In the genomic region with DNA sequence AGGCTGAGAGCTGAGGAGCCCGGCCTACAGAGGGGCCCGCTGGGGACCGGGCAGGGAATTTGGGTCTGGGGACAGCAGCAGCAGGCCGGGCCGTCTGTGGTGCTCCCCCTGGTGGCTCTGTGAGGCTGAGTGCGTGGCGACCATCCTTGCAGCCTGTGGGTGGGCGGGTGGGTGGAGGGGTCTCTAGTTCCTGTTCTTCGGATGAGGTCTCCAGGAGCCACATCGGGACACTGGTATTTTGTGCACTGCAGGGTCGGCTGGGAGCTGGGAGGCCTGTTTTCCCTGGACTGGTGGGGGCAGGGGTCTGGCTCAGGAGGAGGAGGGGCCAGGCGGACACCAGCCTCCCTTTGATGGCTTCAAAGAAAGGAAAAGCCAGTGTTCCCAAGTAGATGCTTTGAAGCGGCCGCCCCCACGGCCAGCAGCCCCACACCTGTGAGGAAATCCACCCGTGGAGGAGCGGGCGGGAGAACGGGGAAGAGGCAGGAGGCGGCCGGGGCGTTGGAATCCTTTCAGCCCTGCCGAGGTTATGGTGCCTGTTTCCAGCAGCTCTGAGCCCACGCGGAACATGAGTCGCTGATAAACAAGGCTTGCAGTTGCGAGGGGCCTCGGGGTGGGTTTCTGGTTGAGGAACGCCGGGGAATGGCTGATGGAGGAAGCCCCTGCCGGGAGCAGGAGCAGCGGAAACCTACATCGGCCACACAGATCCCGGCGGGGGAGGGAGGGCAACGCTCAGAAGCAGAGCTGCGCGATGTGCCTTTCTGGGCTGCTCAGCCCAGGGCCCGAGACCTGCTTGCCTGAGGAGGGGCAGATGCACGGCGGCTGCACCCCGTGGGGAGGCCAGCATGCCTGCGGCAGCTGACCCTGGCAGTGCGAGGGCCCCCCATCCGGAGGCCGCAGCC, we compare ENCODE assay signal across 8 cellular contexts.
A peak's percentile ranks its signal among the peaks of the same experiment; 100 is the strongest.
DNase-seq lines count a peak whose midpoint lies in the region; ATAC-seq and TF ChIP-seq lines count a peak whose summit lies in the region.

No MANE protein-coding gene starts in this region.

- H3K9me3 ChIP-seq in endodermal cell (ENCODE audit: control insufficient read depth, low read length) (no peaks in the 10 kb centered on the region), PC-9 (ENCODE audit: insufficient read depth, low read depth) (no peaks in the 10 kb centered on the region)

- no peak overlapping the region for H2AFZ ChIP-seq in PC-9

- H3K9ac ChIP-seq in endodermal cell (ENCODE audit: extremely low read depth, low read length, poor library complexity, severe bottlenecking) = no peak overlapping the region

- H3K27me3 ChIP-seq in endodermal cell (ENCODE audit: control insufficient read depth, insufficient read depth, low read length, poor library complexity, severe bottlenecking) (no peaks in the 10 kb centered on the region), PC-9 (ENCODE audit: insufficient read depth, low read depth) (peaks cover 42% of the 10 kb centered on the region)

- H3K4me3 Mint-ChIP-seq in endodermal cell (peak overlapping the region; percentile 38), nephron (peak overlapping the region; percentile 77 to 85 (median 81))

- H3K4me1 ChIP-seq in endodermal cell (ENCODE audit: control insufficient read depth, insufficient read depth, low read length) (no peaks in the 10 kb centered on the region), PC-9 (replicated peaks; ENCODE audit: insufficient read depth) (no peaks in the 10 kb centered on the region)

- H3K36me3 Mint-ChIP-seq in endodermal cell (ENCODE audit: low read depth) = no peaks in the 10 kb centered on the region
- H3K36me3 Mint-ChIP-seq in nephron (ENCODE audit: low read depth) = no peaks in the 10 kb centered on the region

- POLR2A ChIA-PET in PC-9 (lab: Charles Lee; ENCODE audit: unreplicated experiment) = no interaction called here

- TF ChIP-seq CTCF in LNCaP clone FGC (IDR thresholded peaks at IDR 0.05; ENCODE audit: control insufficient read depth, extremely low read depth, insufficient read depth) = peak; percentile 31
- peak; percentile 81 for TF ChIP-seq CTCF in endodermal cell (conservative IDR thresholded peaks at IDR 0.05)
- TF ChIP-seq CTCF in nephron (IDR thresholded peaks at IDR 0.05; ENCODE audit: unreplicated experiment in 3 of 3) = peak; percentile 62 to 64 (median 63)
- no peak for TF ChIP-seq CTCF in PC-9 (conservative IDR thresholded peaks at IDR 0.05)

- H3K36me3 ChIP-seq in endodermal cell (ENCODE audit: control insufficient read depth, insufficient read depth, low read length) = no peaks in the 10 kb centered on the region
- no peaks in the 10 kb centered on the region for H3K36me3 ChIP-seq in PC-9 (ENCODE audit: low read depth)

- no peaks in the 10 kb centered on the region for H3K27me3 Mint-ChIP-seq in endodermal cell (ENCODE audit: insufficient read depth)
- peaks cover 6% of the 10 kb centered on the region for H3K27me3 Mint-ChIP-seq in nephron (ENCODE audit: low read depth)

- no peaks in the 10 kb centered on the region for H3F3A ChIP-seq in PC-9 (ENCODE audit: insufficient read depth, low read depth)

- CTCF ChIA-PET in PC-9 (lab: Charles Lee) = no interaction called here

- H3K9me3 Mint-ChIP-seq in endodermal cell (no peaks in the 10 kb centered on the region), nephron (no peaks in the 10 kb centered on the region)

- H3K27ac Mint-ChIP-seq in endodermal cell (no peak overlapping the region), nephron (peak overlapping the region; percentile 60 to 74 (median 62))

- no peaks in the 10 kb centered on the region for H3K9me2 ChIP-seq in PC-9 (ENCODE audit: insufficient read depth)

- 15 to 28% methylated on average over 24 to 45 of the region's 46 CpGs for WGBS in endodermal cell (ENCODE audit: insufficient coverage in 1 of 2, insufficient read length in 1 of 2), 2 experiments

- DNase-seq in AG08395 (ENCODE audit: low spot score) (peak; percentile 22), LNCaP clone FGC (ENCODE audit: low read depth) (no peak), endodermal cell (peak; percentile 88), PC-9 (no peak), medulla oblongata (ENCODE audit: extremely low spot score) (no peak)

- no peaks in the 10 kb centered on the region for H4K20me1 ChIP-seq in PC-9 (ENCODE audit: insufficient read depth)

- intact Hi-C loops in PC-9 (cut with micrococcal nuclease; ENCODE audit: unreplicated experiment) = no loop called here

- H3K4me3 ChIP-seq in LNCaP clone FGC (ENCODE audit: low read depth, low read length) (no peak overlapping the region), endodermal cell (ENCODE audit: low read length) (peak overlapping the region; percentile 53), PC-9 (no peak overlapping the region)

- H3K4me1 Mint-ChIP-seq in endodermal cell = peaks cover 8% of the 10 kb centered on the region
- peaks cover 10% of the 10 kb centered on the region for H3K4me1 Mint-ChIP-seq in nephron

- H3K79me2 ChIP-seq in PC-9 (ENCODE audit: low read depth) = no peaks in the 10 kb centered on the region

- H3K4me2 ChIP-seq in PC-9 = no peak overlapping the region

- ATAC-seq in GM21526 (IDR thresholded peaks at IDR 0.05; ENCODE audit: low FRiP score, unreplicated experiment) (no peak), HG02885 (IDR thresholded peaks at IDR 0.05; ENCODE audit: poor library complexity, unreplicated experiment) (no peak)

- BruUV-seq in PC-9 (replicated peaks; lab: Mats Ljungman, UMichigan) = no TSS peak

- H3K27ac ChIP-seq in endodermal cell (ENCODE audit: low read depth, low read length) (peak overlapping the region; percentile 76), PC-9 (no peak overlapping the region)

Comparison
In these comparisons a context has a peak if more than half of its experiments do, and no peak if none do; other contexts are left out.
1. DNase-seq: peak in AG08395 (single experiment) and endodermal cell (single experiment); none in LNCaP clone FGC (single experiment), PC-9 (0 of 2) and medulla oblongata (single experiment).